ENCODE assay signal across 8 cellular contexts in genomic region chrX:9340619-9341304, GRCh38.
A peak's percentile ranks its signal among the peaks of the same experiment; 100 is the strongest.
DNase-seq lines count a peak whose midpoint lies in the region; ATAC-seq and TF ChIP-seq lines count a peak whose summit lies in the region.

No MANE protein-coding gene starts in this region.

- peaks cover 0 to 11% of the 10 kb centered on the region in 2 donors for H3K4me1 ChIP-seq in muscle layer of duodenum (ENCODE audit: control insufficient read depth in 1 of 2, insufficient read depth in 2 of 2, low read length in 2 of 2)

- H3K27me3 ChIP-seq in muscle layer of duodenum (ENCODE audit: low read depth, low read length), result no peaks in the 10 kb centered on the region

- H3K4me3 ChIP-seq in coronary artery, result peak overlapping the region; percentile 61
- peak overlapping the region in 1 of 2 donors; percentile 21 for H3K4me3 ChIP-seq in muscle layer of duodenum (ENCODE audit: low read depth in 1 of 2, low read length in 2 of 2)

- H3K27ac ChIP-seq in coronary artery (peak overlapping the region; percentile 79 to 90), muscle layer of duodenum (ENCODE audit: low read length) (peak overlapping the region; percentile 74)

- DNase-seq in activated gamma-delta T cell treated with Interleukin-2 at 50 U/mL for 16 hours, result peak; percentile 41
- no peak for DNase-seq in activated gamma-delta T cell (lab: John Stamatoyannopoulos, UW)
- DNase-seq in SKM-1 treated with dmso at 0.1 percent for 144 hours (lab: John Stamatoyannopoulos, UW; ENCODE audit: unreplicated experiment), result peak; percentile 67
- DNase-seq in coronary artery (ENCODE audit: low spot score), result no peak
- DNase-seq in HT-29 (ENCODE audit: low spot score), result no peak

- no peaks in the 10 kb centered on the region for H3K36me3 ChIP-seq in muscle layer of duodenum (ENCODE audit: control insufficient read depth in 1 of 2, insufficient read depth in 2 of 2, low read length in 2 of 2)

- no peak for TF ChIP-seq CTCF in coronary artery (IDR thresholded peaks at IDR 0.05)

- no peaks in the 10 kb centered on the region for H3K9me3 ChIP-seq in muscle layer of duodenum (ENCODE audit: control insufficient read depth in 1 of 2, low read length in 2 of 2)

- peak; percentile 40 for ATAC-seq in HG03025 (IDR thresholded peaks at IDR 0.05; ENCODE audit: low FRiP score, unreplicated experiment)
- no peak for ATAC-seq in GM21367 (IDR thresholded peaks at IDR 0.05; ENCODE audit: unreplicated experiment)

Comparison
In these comparisons a context has a peak if more than half of its experiments do, and no peak if none do; other contexts are left out.
1. DNase-seq: peak in activated gamma-delta T cell treated with Interleukin-2 at 50 U/mL for 16 hours (single experiment) and SKM-1 treated with dmso at 0.1 percent for 144 hours (single experiment); none in activated gamma-delta T cell (single experiment), coronary artery (single experiment) and HT-29 (single experiment).